ENCODE assay signal across 1 cellular context in the genomic region with DNA sequence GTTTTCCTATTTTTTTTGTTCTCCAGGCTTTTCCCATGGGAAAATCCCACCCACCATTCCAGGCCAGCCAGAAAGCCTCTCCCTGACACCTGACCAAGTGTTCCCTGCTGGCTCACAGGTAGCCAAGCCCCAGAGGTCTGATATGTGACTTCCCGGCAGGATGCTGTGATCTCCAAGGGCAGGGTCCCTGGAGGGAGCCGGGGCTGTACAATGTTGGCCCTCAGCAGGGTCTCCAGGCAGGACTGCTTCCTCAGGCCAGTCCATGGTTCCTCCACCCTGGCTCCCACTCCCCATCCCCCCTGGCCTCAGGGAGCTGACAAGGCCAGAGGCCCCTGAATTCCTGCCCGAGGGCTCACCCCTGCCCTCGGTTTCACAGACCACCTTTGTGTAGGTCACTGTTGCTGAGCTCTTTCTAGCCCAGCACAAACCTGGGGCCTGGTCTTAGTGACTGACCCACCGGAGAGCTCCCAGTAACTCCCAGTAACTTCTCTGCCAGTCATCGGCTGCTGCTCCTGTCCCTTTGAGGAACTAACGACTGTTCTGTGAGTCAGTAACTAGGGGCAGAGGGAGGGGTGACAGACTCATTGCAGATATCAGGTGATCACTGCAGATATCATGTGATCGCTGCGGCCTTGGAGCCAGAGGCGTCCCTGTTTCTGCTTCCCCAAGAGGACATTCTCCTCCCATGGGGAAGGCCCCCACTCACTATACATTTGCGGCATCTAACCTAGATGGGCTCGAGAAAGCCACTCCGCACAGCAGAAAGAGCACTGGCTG.
TF ChIP-seq lines count a peak whose summit lies in the region.

No MANE protein-coding gene starts in this region.

TF ChIP-seq in HepG2, 621 proteins besides CTCF, POLR2A, EP300 and RAD21 (continued from another document and continues in another):
- TF ChIP-seq, protein P1, sequence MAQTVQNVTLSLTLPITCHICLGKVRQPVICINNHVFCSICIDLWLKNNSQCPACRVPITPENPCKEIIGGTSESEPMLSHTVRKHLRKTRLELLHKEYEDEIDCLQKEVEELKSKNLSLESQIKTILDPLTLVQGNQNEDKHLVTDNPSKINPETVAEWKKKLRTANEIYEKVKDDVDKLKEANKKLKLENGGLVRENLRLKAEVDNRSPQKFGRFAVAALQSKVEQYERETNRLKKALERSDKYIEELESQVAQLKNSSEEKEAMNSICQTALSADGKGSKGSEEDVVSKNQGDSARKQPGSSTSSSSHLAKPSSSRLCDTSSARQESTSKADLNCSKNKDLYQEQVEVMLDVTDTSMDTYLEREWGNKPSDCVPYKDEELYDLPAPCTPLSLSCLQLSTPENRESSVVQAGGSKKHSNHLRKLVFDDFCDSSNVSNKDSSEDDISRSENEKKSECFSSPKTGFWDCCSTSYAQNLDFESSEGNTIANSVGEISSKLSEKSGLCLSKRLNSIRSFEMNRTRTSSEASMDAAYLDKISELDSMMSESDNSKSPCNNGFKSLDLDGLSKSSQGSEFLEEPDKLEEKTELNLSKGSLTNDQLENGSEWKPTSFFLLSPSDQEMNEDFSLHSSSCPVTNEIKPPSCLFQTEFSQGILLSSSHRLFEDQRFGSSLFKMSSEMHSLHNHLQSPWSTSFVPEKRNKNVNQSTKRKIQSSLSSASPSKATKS (CRISPR knock-in tag; IDR thresholded peaks at IDR 0.05) = no peak
- TF ChIP-seq ZNF564 (CRISPR knock-in tag; IDR thresholded peaks at IDR 0.05) (no peak), MED13 (CRISPR knock-in tag; IDR thresholded peaks at IDR 0.05) (no peak), PCBP1 (IDR thresholded peaks at IDR 0.05; ENCODE audit: borderline replicate concordance, low read depth, low read length) (no peak), NFE2L1 (CRISPR knock-in tag; IDR thresholded peaks at IDR 0.05; ENCODE audit: borderline replicate concordance) (no peak; the same call in 1 of the 2 replicates), EED (CRISPR knock-in tag; IDR thresholded peaks at IDR 0.05) (peak; percentile 29; the same call in 1 of the 2 replicates), ZNF75D (CRISPR knock-in tag; IDR thresholded peaks at IDR 0.05; ENCODE audit: borderline replicate concordance) (no peak), RFX1 (IDR thresholded peaks at IDR 0.05) (peak; percentile 10; the same call in 1 of the 2 replicates), HMG20B (CRISPR knock-in tag; conservative IDR thresholded peaks at IDR 0.05) (no peak), HOXA9 (CRISPR knock-in tag; IDR thresholded peaks at IDR 0.05; ENCODE audit: borderline replicate concordance) (no peak), BCL6 (CRISPR knock-in tag; IDR thresholded peaks at IDR 0.05) (no peak), NCOA1 (CRISPR knock-in tag; IDR thresholded peaks at IDR 0.05) (no peak), ZNF484 (CRISPR knock-in tag; IDR thresholded peaks at IDR 0.05; ENCODE audit: borderline replicate concordance, low read depth) (no peak), ZNF17 (CRISPR knock-in tag; IDR thresholded peaks at IDR 0.05) (no peak), HNRNPK (IDR thresholded peaks at IDR 0.05; ENCODE audit: low read depth, low read length, poor library complexity, severe bottlenecking) (no peak), ZNF432 (CRISPR knock-in tag; IDR thresholded peaks at IDR 0.05; ENCODE audit: borderline replicate concordance) (no peak), HNRNPUL1 (IDR thresholded peaks at IDR 0.05; ENCODE audit: low read depth, low read length) (no peak), CBX2 (IDR thresholded peaks at IDR 0.05; ENCODE audit: low read depth, low read length) (no peak), CBX2 (CRISPR knock-in tag; IDR thresholded peaks at IDR 0.05; ENCODE audit: low read depth) (no peak)
- TF ChIP-seq, protein P2, sequence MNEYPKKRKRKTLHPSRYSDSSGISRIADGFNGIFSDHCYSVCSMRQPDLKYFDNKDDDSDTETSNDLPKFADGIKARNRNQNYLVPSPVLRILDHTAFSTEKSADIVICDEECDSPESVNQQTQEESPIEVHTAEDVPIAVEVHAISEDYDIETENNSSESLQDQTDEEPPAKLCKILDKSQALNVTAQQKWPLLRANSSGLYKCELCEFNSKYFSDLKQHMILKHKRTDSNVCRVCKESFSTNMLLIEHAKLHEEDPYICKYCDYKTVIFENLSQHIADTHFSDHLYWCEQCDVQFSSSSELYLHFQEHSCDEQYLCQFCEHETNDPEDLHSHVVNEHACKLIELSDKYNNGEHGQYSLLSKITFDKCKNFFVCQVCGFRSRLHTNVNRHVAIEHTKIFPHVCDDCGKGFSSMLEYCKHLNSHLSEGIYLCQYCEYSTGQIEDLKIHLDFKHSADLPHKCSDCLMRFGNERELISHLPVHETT (CRISPR knock-in tag; conservative IDR thresholded peaks at IDR 0.05) = no peak; the same call in 1 of the 2 replicates
- TF ChIP-seq, protein P3, sequence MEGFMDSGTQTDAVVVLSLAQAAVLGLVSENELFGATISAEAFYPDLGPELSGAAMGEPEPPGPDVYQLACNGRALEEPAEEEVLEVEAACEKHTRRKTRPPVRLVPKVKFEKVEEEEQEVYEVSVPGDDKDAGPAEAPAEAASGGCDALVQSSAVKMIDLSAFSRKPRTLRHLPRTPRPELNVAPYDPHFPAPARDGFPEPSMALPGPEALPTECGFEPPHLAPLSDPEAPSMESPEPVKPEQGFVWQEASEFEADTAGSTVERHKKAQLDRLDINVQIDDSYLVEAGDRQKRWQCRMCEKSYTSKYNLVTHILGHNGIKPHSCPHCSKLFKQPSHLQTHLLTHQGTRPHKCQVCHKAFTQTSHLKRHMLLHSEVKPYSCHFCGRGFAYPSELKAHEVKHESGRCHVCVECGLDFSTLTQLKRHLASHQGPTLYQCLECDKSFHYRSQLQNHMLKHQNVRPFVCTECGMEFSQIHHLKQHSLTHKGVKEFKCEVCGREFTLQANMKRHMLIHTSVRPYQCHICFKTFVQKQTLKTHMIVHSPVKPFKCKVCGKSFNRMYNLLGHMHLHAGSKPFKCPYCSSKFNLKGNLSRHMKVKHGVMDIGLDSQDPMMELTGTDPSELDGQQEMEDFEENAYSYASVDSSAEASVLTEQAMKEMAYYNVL (CRISPR knock-in tag; IDR thresholded peaks at IDR 0.05; ENCODE audit: borderline replicate concordance) = no peak
- TF ChIP-seq, protein P4, sequence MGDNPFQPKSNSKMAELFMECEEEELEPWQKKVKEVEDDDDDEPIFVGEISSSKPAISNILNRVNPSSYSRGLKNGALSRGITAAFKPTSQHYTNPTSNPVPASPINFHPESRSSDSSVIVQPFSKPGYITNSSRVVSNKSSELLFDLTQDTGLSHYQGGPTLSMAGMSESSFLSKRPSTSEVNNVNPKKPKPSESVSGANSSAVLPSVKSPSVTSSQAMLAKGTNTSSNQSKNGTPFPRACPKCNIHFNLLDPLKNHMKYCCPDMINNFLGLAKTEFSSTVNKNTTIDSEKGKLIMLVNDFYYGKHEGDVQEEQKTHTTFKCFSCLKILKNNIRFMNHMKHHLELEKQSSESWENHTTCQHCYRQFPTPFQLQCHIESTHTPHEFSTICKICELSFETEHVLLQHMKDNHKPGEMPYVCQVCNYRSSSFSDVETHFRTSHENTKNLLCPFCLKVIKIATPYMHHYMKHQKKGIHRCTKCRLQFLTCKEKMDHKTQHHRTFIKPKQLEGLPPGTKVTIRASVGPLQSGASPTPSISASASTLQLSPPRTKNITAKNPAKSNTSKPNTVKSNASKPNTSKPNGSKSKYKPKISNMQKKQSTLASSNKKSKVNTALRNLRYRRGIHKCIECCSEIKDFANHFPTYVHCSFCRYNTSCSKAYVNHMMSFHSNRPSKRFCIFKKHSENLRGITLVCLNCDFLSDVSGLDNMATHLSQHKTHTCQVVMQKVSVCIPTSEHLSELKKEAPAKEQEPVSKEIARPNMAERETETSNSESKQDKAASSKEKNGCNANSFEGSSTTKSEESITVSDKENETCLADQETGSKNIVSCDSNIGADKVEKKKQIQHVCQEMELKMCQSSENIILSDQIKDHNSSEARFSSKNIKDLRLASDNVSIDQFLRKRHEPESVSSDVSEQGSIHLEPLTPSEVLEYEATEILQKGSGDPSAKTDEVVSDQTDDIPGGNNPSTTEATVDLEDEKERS (CRISPR knock-in tag; IDR thresholded peaks at IDR 0.05) = no peak
- TF ChIP-seq, protein P5, sequence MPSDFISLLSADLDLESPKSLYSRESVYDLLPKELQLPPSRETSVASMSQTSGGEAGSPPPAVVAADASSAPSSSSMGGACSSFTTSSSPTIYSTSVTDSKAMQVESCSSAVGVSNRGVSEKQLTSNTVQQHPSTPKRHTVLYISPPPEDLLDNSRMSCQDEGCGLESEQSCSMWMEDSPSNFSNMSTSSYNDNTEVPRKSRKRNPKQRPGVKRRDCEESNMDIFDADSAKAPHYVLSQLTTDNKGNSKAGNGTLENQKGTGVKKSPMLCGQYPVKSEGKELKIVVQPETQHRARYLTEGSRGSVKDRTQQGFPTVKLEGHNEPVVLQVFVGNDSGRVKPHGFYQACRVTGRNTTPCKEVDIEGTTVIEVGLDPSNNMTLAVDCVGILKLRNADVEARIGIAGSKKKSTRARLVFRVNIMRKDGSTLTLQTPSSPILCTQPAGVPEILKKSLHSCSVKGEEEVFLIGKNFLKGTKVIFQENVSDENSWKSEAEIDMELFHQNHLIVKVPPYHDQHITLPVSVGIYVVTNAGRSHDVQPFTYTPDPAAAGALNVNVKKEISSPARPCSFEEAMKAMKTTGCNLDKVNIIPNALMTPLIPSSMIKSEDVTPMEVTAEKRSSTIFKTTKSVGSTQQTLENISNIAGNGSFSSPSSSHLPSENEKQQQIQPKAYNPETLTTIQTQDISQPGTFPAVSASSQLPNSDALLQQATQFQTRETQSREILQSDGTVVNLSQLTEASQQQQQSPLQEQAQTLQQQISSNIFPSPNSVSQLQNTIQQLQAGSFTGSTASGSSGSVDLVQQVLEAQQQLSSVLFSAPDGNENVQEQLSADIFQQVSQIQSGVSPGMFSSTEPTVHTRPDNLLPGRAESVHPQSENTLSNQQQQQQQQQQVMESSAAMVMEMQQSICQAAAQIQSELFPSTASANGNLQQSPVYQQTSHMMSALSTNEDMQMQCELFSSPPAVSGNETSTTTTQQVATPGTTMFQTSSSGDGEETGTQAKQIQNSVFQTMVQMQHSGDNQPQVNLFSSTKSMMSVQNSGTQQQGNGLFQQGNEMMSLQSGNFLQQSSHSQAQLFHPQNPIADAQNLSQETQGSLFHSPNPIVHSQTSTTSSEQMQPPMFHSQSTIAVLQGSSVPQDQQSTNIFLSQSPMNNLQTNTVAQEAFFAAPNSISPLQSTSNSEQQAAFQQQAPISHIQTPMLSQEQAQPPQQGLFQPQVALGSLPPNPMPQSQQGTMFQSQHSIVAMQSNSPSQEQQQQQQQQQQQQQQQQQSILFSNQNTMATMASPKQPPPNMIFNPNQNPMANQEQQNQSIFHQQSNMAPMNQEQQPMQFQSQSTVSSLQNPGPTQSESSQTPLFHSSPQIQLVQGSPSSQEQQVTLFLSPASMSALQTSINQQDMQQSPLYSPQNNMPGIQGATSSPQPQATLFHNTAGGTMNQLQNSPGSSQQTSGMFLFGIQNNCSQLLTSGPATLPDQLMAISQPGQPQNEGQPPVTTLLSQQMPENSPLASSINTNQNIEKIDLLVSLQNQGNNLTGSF (CRISPR knock-in tag; IDR thresholded peaks at IDR 0.05) = no peak
- TF ChIP-seq, protein P6, sequence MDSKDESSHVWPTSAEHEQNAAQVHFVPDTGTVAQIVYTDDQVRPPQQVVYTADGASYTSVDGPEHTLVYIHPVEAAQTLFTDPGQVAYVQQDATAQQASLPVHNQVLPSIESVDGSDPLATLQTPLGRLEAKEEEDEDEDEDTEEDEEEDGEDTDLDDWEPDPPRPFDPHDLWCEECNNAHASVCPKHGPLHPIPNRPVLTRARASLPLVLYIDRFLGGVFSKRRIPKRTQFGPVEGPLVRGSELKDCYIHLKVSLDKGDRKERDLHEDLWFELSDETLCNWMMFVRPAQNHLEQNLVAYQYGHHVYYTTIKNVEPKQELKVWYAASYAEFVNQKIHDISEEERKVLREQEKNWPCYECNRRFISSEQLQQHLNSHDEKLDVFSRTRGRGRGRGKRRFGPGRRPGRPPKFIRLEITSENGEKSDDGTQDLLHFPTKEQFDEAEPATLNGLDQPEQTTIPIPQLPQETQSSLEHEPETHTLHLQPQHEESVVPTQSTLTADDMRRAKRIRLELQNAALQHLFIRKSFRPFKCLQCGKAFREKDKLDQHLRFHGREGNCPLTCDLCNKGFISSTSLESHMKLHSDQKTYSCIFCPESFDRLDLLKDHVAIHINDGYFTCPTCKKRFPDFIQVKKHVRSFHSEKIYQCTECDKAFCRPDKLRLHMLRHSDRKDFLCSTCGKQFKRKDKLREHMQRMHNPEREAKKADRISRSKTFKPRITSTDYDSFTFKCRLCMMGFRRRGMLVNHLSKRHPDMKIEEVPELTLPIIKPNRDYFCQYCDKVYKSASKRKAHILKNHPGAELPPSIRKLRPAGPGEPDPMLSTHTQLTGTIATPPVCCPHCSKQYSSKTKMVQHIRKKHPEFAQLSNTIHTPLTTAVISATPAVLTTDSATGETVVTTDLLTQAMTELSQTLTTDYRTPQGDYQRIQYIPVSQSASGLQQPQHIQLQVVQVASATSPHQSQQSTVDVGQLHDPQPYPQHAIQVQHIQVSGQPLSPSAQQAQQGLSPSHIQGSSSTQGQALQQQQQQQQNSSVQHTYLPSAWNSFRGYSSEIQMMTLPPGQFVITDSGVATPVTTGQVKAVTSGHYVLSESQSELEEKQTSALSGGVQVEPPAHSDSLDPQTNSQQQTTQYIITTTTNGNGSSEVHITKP (CRISPR knock-in tag; IDR thresholded peaks at IDR 0.05; ENCODE audit: low read depth) = no peak
- TF ChIP-seq, protein P7, sequence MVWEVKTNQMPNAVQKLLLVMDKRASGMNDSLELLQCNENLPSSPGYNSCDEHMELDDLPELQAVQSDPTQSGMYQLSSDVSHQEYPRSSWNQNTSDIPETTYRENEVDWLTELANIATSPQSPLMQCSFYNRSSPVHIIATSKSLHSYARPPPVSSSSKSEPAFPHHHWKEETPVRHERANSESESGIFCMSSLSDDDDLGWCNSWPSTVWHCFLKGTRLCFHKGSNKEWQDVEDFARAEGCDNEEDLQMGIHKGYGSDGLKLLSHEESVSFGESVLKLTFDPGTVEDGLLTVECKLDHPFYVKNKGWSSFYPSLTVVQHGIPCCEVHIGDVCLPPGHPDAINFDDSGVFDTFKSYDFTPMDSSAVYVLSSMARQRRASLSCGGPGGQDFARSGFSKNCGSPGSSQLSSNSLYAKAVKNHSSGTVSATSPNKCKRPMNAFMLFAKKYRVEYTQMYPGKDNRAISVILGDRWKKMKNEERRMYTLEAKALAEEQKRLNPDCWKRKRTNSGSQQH (CRISPR knock-in tag; IDR thresholded peaks at IDR 0.05; ENCODE audit: low read depth) = no peak
